ENCODE assay signal across 1 cellular context in the genomic region with DNA sequence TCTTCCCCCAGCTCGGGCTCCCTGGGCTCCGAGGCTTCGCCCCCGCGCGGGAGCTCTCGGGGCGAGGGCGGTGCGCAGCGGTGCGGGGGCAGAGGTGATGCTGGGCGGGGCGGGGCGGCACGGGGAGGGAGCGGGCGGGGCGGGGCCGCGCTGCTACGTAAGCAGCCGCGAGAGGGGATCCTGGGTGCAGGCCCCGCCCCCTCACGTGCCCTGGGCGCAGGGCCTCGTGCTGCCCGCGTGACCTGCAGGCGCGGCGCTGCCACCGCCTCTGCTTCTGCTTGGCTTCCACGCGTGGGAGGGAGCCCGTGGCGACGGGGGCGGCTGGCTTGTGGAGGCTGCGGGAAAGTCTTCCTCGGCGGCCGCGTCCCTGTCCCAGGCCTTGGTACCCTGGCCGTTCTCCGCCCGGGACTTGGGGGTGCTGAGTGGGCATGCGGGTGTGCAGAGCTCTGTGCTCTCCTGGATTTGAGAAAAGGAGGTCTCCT.
TF ChIP-seq lines count a peak whose summit lies in the region.

No MANE protein-coding gene starts in this region.

TF ChIP-seq in WTC11, 78 proteins besides CTCF, POLR2A, EP300 and RAD21 (continued from another document):
- TF ChIP-seq, protein P1, sequence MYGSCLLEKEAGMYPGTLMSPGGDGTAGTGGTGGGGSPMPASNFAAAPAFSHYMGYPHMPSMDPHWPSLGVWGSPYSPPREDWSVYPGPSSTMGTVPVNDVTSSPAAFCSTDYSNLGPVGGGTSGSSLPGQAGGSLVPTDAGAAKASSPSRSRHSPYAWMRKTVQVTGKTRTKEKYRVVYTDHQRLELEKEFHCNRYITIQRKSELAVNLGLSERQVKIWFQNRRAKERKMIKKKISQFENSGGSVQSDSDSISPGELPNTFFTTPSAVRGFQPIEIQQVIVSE (CRISPR knock-in tag; IDR thresholded peaks at IDR 0.05; ENCODE audit: borderline replicate concordance): no peak
